In the genomic region with DNA sequence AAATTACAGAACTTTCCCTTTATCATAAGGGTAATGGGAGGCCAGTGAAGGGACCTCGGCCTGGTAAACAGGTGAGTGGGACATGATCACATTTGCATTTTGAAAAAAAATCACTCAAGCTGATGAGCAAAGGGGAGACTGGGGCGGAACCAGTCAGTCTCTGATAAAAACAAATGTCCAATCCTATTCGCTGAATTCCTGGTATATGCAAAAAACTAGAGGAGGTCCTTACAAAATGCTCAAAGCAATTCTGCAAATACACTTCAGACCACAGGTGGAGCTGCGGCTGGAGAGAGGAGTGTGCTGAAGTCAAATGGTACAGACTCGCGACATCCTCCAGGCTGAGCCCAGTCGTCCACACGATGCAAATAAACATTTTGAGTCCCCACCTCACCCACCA, we compare ENCODE assay signal across 8 cellular contexts.
A peak's percentile ranks its signal among the peaks of the same experiment; 100 is the strongest.
DNase-seq lines count a peak whose midpoint lies in the region; ATAC-seq, FAIRE-seq and TF ChIP-seq lines count a peak whose summit lies in the region.

No MANE protein-coding gene starts in this region.

- no peak for FAIRE-seq in HTR-8/SVneo (lab: Jason Lieb, UNC)

- no peaks in the 10 kb centered on the region for H3K79me2 ChIP-seq in OCI-LY3 (ENCODE audit: low read length)

- H2AFZ ChIP-seq in OCI-LY3 (ENCODE audit: low read depth, low read length), result no peak overlapping the region

- peak overlapping the region; percentile 20; the same call in 1 of the 2 replicates for H3K4me3 ChIP-seq in OCI-LY3 (ENCODE audit: low read length)

- H3K27ac ChIP-seq in OCI-LY3 (ENCODE audit: low read length), result no peak overlapping the region

- H3K9ac ChIP-seq in OCI-LY3 (ENCODE audit: low read length), result no peak overlapping the region

- H3K36me3 ChIP-seq in OCI-LY3 (replicated peaks; ENCODE audit: low read depth, low read length), result no peaks in the 10 kb centered on the region

- peak overlapping the region; percentile 38 for H3K4me2 ChIP-seq in OCI-LY3 (ENCODE audit: low read length)

- peak; percentile 40 for TF ChIP-seq CTCF in OCI-LY3 (IDR thresholded peaks at IDR 0.05; ENCODE audit: low read depth, low read length)

- peaks cover 78% of the 10 kb centered on the region for H3K27me3 ChIP-seq in OCI-LY3 (ENCODE audit: low read depth, low read length)

- H3K9me3 ChIP-seq in OCI-LY3 (ENCODE audit: insufficient read depth, low read length), result no peaks in the 10 kb centered on the region

- peaks cover 19% of the 10 kb centered on the region for H3K4me1 ChIP-seq in OCI-LY3 (ENCODE audit: low read length)

- no peak for ATAC-seq in HG03097 (IDR thresholded peaks at IDR 0.05; ENCODE audit: low FRiP score, unreplicated experiment)

- peak; percentile 42 for DNase-seq in SIG-M5 treated with dmso at 0.1 percent for 504 hours (lab: John Stamatoyannopoulos, UW; ENCODE audit: unreplicated experiment)
- DNase-seq in SIG-M5 (lab: John Stamatoyannopoulos, UW), result no peak
- peak; percentile 30 for DNase-seq in effector CD4-positive, alpha-beta T cell
- peak; percentile 29 to 42 for DNase-seq in stimulated activated CD4-positive, alpha-beta T cell treated with anti-CD3 and anti-CD28 coated beads, Interleukin-2, amount 100 ng/mL, for 24 hours
- DNase-seq in HTR-8/SVneo (ENCODE audit: insufficient read length, low spot score), result no peak
- DNase-seq in DMS79 (lab: John Stamatoyannopoulos, UW), result no peak

- 0 out of 2 replicates have a peak, but pooled peaks cover 3% of the 10 kb centered on the region for H4K20me1 ChIP-seq in OCI-LY3 (ENCODE audit: insufficient read depth, low read length)

Comparison
In these comparisons a context has a peak if more than half of its experiments do, and no peak if none do; other contexts are left out.
1. DNase-seq: peak in SIG-M5 treated with dmso at 0.1 percent for 504 hours (single experiment), effector CD4-positive, alpha-beta T cell (single experiment) and stimulated activated CD4-positive, alpha-beta T cell treated with anti-CD3 and anti-CD28 coated beads, Interleukin-2, amount 100 ng/mL, for 24 hours (2 of 2); none in SIG-M5 (single experiment), HTR-8/SVneo (single experiment) and DMS79 (single experiment).